Comparison of ENCODE assay signal across 17 cellular contexts in genomic region chr7:27601217-27601616, GRCh38.
A peak's percentile ranks its signal among the peaks of the same experiment; 100 is the strongest.
DNase-seq lines count a peak whose midpoint lies in the region; ATAC-seq, FAIRE-seq and TF ChIP-seq lines count a peak whose summit lies in the region.
"Had no signal": no experiment of that assay in that cellular context is flagged by ENCODE, and none has a peak within 500 bp of the region (broad histone marks: within the 10 kb centered on the region; RNA-seq: fewer than 3 reads in every experiment).

No MANE protein-coding gene starts in this region.

- TF ChIP-seq POLR2A in breast epithelium (IDR thresholded peaks at IDR 0.05) (no peak), K562 (conservative IDR thresholded peaks at IDR 0.05) (no peak)

- no peak for FAIRE-seq in K562 (lab: Jason Lieb, UNC)
- FAIRE-seq: GM12878 had no signal

- no peaks in the 10 kb centered on the region for H3K27me3 ChIP-seq in breast epithelium
- H3K27me3 ChIP-seq in HUES64 (ENCODE audit: insufficient read depth, low read length): no peaks in the 10 kb centered on the region
- no peaks in the 10 kb centered on the region for H3K27me3 ChIP-seq in K562 (ENCODE audit: control insufficient read depth in 2 of 2, insufficient read depth in 2 of 2, low read length in 2 of 2)
- no peaks in the 10 kb centered on the region for H3K27me3 ChIP-seq in neural progenitor cell

- no peaks in the 10 kb centered on the region for H3K27me3 Mint-ChIP-seq in MCF 10A (ENCODE audit: insufficient read depth, unreplicated experiment)
- H3K27me3 Mint-ChIP-seq in neural progenitor cell (ENCODE audit: insufficient read depth, low read depth): no peaks in the 10 kb centered on the region
- H3K27me3 Mint-ChIP-seq: CD4-positive, alpha-beta T cell had no signal

- no peaks in the 10 kb centered on the region for H4K20me1 ChIP-seq in K562 (replicated peaks; ENCODE audit: control insufficient read depth, insufficient read depth, low read length)
- peaks cover 5% of the 10 kb centered on the region for H4K20me1 ChIP-seq in neural progenitor cell (ENCODE audit: low read depth)

- H3K9me1 ChIP-seq in K562 (ENCODE audit: control insufficient read depth, insufficient read depth, low read length): no peaks in the 10 kb centered on the region

- H3K27ac ChIP-seq in breast epithelium (no peak overlapping the region), HUES64 (ENCODE audit: low read depth, low read length) (peak overlapping the region; percentile 90), K562 (ENCODE audit: extremely low read depth, low read depth, low read length) (no peak overlapping the region), neural progenitor cell (no peak overlapping the region)
- H3K27ac ChIP-seq: 22Rv1, A549, C4-2B, HL-60 had no signal

- TF ChIP-seq RAD21 in K562 (CRISPR knock-in tag; conservative IDR thresholded peaks at IDR 0.05 in 1 of 2, IDR thresholded peaks at IDR 0.05 in 1 of 2): no peak

- intact Hi-C loops in MCF 10A (cut with micrococcal nuclease): no loop called here
- intact Hi-C loops in breast epithelium (cut with DNase I; ENCODE audit: low total_unique reads): no loop called here
- intact Hi-C loops in K562 (cut with micrococcal nuclease): no loop called here

- no peaks in the 10 kb centered on the region for H3K4me1 ChIP-seq in breast epithelium
- H3K4me1 ChIP-seq in HUES64 (ENCODE audit: insufficient read depth, low read length): peaks cover 63% of the 10 kb centered on the region
- no peaks in the 10 kb centered on the region for H3K4me1 ChIP-seq in K562 (replicated peaks in 1 of 2; ENCODE audit: control insufficient read depth in 2 of 2, insufficient read depth in 2 of 2, low read length in 2 of 2)
- H3K4me1 ChIP-seq in neural progenitor cell: peaks cover 50% of the 10 kb centered on the region

- H3K4me2 ChIP-seq in K562 (ENCODE audit: insufficient read depth, low read length) (no peak overlapping the region), neural progenitor cell (peak overlapping the region; percentile 8)
- H3K4me2 ChIP-seq: A549 had no signal

- no peak overlapping the region for H3K4me3 Mint-ChIP-seq in MCF 10A (ENCODE audit: unreplicated experiment)
- H3K4me3 Mint-ChIP-seq in neural progenitor cell: no peak overlapping the region
- H3K4me3 Mint-ChIP-seq: CD4-positive, alpha-beta T cell had no signal

- H3K4me1 Mint-ChIP-seq in MCF 10A (ENCODE audit: insufficient read depth, unreplicated experiment) (no peaks in the 10 kb centered on the region), neural progenitor cell (peaks cover 41% of the 10 kb centered on the region)

- TF ChIP-seq EP300 in K562 (IDR thresholded peaks at IDR 0.05; ENCODE audit: low read length): no peak

- ATAC-seq in K562: no peak
- no peak for ATAC-seq in SK-N-SH treated with all-trans-retinoic acid at 6 μM for 48 hours
- ATAC-seq in GM19452 (IDR thresholded peaks at IDR 0.05; ENCODE audit: unreplicated experiment): no peak
- ATAC-seq: A549, GM12878 had no signal

- peak overlapping the region; percentile 27 for H3K27ac Mint-ChIP-seq in MCF 10A (ENCODE audit: low read depth, unreplicated experiment)
- H3K27ac Mint-ChIP-seq in neural progenitor cell: no peak overlapping the region
- H3K27ac Mint-ChIP-seq: CD4-positive, alpha-beta T cell had no signal

- H2AFZ ChIP-seq in K562 (ENCODE audit: low read depth, low read length) (no peak overlapping the region), neural progenitor cell (replicated peaks) (no peak overlapping the region)

- POLR2A ChIA-PET in MCF 10A (lab: Yijun Ruan, JAX) (interaction anchor here (1.0 kb wide), 2 partner anchors 139 kb away, joined by 3 to 4 read pairs; partner anchors contain the start of gene TAX1BP1), K562 (lab: Yijun Ruan, JAX) (no interaction called here)

- no peak overlapping the region for H3K4me3 ChIP-seq in breast epithelium
- H3K4me3 ChIP-seq in HUES64 (ENCODE audit: low read length): no peak overlapping the region
- H3K4me3 ChIP-seq in K562: no peak overlapping the region
- H3K4me3 ChIP-seq in neural progenitor cell: no peak overlapping the region
- H3K4me3 ChIP-seq: A549, GM12878, HAP-1 had no signal

- DNase-seq in MCF 10A (ENCODE audit: unreplicated experiment): no peak
- DNase-seq in breast epithelium (ENCODE audit: low spot score in 2 of 2): no peak
- DNase-seq in K562 (ENCODE audit: extremely low read depth in 1 of 4, low spot score in 3 of 4): no peak
- DNase-seq in neural progenitor cell (ENCODE audit: low spot score): no peak
- no peak for DNase-seq in foreskin melanocyte
- DNase-seq: AML-193; CD4-positive, alpha-beta T cell; DMS79 treated with DMSO at 0.1 percent for 48 hours had no signal

- H3K9ac ChIP-seq in HUES64 (ENCODE audit: low read depth, low read length): no peak overlapping the region
- H3K9ac ChIP-seq in K562 (ENCODE audit: insufficient read depth in 1 of 2, low read depth in 2 of 2, low read length in 2 of 2): no peak overlapping the region
- no peak overlapping the region for H3K9ac ChIP-seq in neural progenitor cell

- in situ Hi-C loops in K562 (cut with MboI): no loop called here

- no peak for TF ChIP-seq CTCF in MCF 10A (IDR thresholded peaks at IDR 0.05; ENCODE audit: unreplicated experiment)
- TF ChIP-seq CTCF in breast epithelium (IDR thresholded peaks at IDR 0.05): no peak
- no peak for TF ChIP-seq CTCF in K562 (IDR thresholded peaks at IDR 0.05 in 2 of 3, conservative IDR thresholded peaks at IDR 0.05 in 1 of 3; ENCODE audit: insufficient read depth in 2 of 3, low read depth in 1 of 3, low read length in 3 of 3)
- TF ChIP-seq CTCF in neural progenitor cell (IDR thresholded peaks at IDR 0.05): no peak

- peaks cover 6% of the 10 kb centered on the region for H3K36me3 Mint-ChIP-seq in MCF 10A (ENCODE audit: insufficient read depth, unreplicated experiment)
- peaks cover 13% of the 10 kb centered on the region for H3K36me3 Mint-ChIP-seq in neural progenitor cell

- no peaks in the 10 kb centered on the region for H3K79me2 ChIP-seq in K562 (ENCODE audit: control insufficient read depth, insufficient read depth, low read length)
- peaks cover 36% of the 10 kb centered on the region for H3K79me2 ChIP-seq in neural progenitor cell (ENCODE audit: low read depth)

- CTCF ChIA-PET in MCF 10A (lab: Yijun Ruan, JAX): no interaction called here
- CTCF ChIA-PET in K562 (lab: Yijun Ruan, JAX; ENCODE audit: low intra/inter-chr PET ratio): no interaction called here

- no TSS peak for BruUV-seq in MCF 10A (replicated peaks; lab: Mats Ljungman, UMichigan)
- no TSS peak for BruUV-seq in K562 (replicated peaks; lab: Mats Ljungman, UMichigan)

- 100% methylated on average over 1 of the region's 2 CpGs for WGBS in HUES64
- 95% methylated on average over 2 of the region's 2 CpGs for WGBS in K562 (ENCODE audit: insufficient coverage, low coverage, missing lambda C conversion rate)

- no peaks in the 10 kb centered on the region for H3K36me3 ChIP-seq in breast epithelium
- no peaks in the 10 kb centered on the region for H3K36me3 ChIP-seq in HUES64 (ENCODE audit: insufficient read depth, low read length)
- H3K36me3 ChIP-seq in K562 (ENCODE audit: control insufficient read depth, insufficient read depth, low read length): no peaks in the 10 kb centered on the region
- H3K36me3 ChIP-seq in neural progenitor cell: no peaks in the 10 kb centered on the region
- H3K36me3 ChIP-seq: HAP-1 had no signal

- no peaks in the 10 kb centered on the region for H3K9me3 ChIP-seq in breast epithelium
- no peaks in the 10 kb centered on the region for H3K9me3 ChIP-seq in HUES64 (ENCODE audit: insufficient read depth, low read depth, low read length)
- H3K9me3 ChIP-seq in K562 (replicated peaks; ENCODE audit: control insufficient read depth, insufficient read depth, low read depth, low read length): no peaks in the 10 kb centered on the region
- no peaks in the 10 kb centered on the region for H3K9me3 ChIP-seq in neural progenitor cell (ENCODE audit: low read depth)
- H3K9me3 ChIP-seq: A549, HAP-1 had no signal

- H3K9me3 Mint-ChIP-seq in MCF 10A (ENCODE audit: unreplicated experiment) (no peaks in the 10 kb centered on the region), neural progenitor cell (no peaks in the 10 kb centered on the region)
- H3K9me3 Mint-ChIP-seq: CD4-positive, alpha-beta T cell had no signal

- peaks cover 22% of the 10 kb centered on the region for H3F3A ChIP-seq in neural progenitor cell (ENCODE audit: low read depth)

TF ChIP-seq in K562, 482 proteins besides CTCF, POLR2A, EP300 and RAD21:
- TF ChIP-seq ELF4 (CRISPR knock-in tag; IDR thresholded peaks at IDR 0.05) (no peak), EGR1 (conservative IDR thresholded peaks at IDR 0.05) (no peak), CEBPB (tag; IDR thresholded peaks at IDR 0.05) (peak; percentile 80), ZNF507 (tag; conservative IDR thresholded peaks at IDR 0.05) (no peak), TCF3 (CRISPR knock-in tag; IDR thresholded peaks at IDR 0.05) (no peak), CEBPG (CRISPR knock-in tag; IDR thresholded peaks at IDR 0.05) (no peak), CEBPG (tag; conservative IDR thresholded peaks at IDR 0.05 in 1 of 2, IDR thresholded peaks at IDR 0.05 in 1 of 2) (peak; percentile 29 to 73; a peak in 2 of 4 replicates), ZNF57 (CRISPR knock-in tag; IDR thresholded peaks at IDR 0.05) (no peak), ZNF134 (CRISPR knock-in tag; conservative IDR thresholded peaks at IDR 0.05) (no peak), HNRNPUL1 (IDR thresholded peaks at IDR 0.05; ENCODE audit: low read length) (no peak), CXXC5 (CRISPR knock-in tag; IDR thresholded peaks at IDR 0.05) (no peak)
TF ChIP-seq in K562: peak in this region for 2.

TF ChIP-seq in SK-N-SH treated with all-trans-retinoic acid at 6 μM for 48 hours, 23 proteins besides CTCF, POLR2A, EP300 and RAD21 (continues in another document):
- TF ChIP-seq, protein P1, sequence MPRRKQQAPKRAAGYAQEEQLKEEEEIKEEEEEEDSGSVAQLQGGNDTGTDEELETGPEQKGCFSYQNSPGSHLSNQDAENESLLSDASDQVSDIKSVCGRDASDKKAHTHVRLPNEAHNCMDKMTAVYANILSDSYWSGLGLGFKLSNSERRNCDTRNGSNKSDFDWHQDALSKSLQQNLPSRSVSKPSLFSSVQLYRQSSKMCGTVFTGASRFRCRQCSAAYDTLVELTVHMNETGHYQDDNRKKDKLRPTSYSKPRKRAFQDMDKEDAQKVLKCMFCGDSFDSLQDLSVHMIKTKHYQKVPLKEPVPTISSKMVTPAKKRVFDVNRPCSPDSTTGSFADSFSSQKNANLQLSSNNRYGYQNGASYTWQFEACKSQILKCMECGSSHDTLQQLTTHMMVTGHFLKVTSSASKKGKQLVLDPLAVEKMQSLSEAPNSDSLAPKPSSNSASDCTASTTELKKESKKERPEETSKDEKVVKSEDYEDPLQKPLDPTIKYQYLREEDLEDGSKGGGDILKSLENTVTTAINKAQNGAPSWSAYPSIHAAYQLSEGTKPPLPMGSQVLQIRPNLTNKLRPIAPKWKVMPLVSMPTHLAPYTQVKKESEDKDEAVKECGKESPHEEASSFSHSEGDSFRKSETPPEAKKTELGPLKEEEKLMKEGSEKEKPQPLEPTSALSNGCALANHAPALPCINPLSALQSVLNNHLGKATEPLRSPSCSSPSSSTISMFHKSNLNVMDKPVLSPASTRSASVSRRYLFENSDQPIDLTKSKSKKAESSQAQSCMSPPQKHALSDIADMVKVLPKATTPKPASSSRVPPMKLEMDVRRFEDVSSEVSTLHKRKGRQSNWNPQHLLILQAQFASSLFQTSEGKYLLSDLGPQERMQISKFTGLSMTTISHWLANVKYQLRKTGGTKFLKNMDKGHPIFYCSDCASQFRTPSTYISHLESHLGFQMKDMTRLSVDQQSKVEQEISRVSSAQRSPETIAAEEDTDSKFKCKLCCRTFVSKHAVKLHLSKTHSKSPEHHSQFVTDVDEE (CRISPR knock-in tag; IDR thresholded peaks at IDR 0.05): no peak
- TF ChIP-seq ZC3H10 (CRISPR knock-in tag; IDR thresholded peaks at IDR 0.05): no peak
